ENCODE assay signal across 1 cellular context in the genomic region with DNA sequence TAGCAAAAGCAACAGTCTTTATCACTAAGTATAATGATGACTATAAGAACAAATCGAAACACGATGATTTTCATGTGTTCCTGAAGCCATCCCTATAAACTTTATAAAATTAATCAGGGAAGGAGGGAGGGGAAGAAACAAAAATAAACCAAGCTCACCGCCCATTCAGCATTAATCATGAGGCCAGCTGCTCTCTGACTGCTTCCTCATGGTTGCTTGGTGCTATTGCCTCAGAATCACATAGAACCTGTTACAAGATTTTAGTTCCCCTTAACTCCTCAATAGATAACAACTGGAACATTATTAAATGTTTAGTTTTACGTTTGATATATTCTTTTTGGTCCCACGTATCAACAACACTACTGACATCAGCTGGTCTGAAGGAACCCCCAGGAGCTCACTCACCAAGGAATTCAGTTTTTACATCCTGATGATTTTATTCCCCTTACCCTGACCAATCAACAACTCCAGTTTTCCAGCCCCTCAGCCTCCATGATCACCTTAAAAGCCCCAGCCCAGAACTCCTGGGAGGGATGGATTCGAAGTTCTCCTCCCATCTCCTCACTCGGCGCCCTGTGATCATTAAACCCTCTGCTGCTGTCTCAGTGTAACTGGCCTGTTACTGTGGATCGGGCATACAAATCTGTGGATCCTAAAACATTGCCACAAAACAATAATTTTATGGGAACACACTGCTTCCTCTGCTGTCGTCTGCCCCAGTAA.
TF ChIP-seq lines count a peak whose summit lies in the region.

No MANE protein-coding gene starts in this region.

TF ChIP-seq in GM23338, 12 proteins besides CTCF, POLR2A, EP300 and RAD21:
- TF ChIP-seq JUNB (IDR thresholded peaks at IDR 0.05; ENCODE audit: unreplicated experiment) (no peak), ZNF331 (CRISPR knock-in tag; IDR thresholded peaks at IDR 0.05; ENCODE audit: low read depth) (no peak), EZH2phosphoT487 (IDR thresholded peaks at IDR 0.05; ENCODE audit: unreplicated experiment) (no peak), NANOG (IDR thresholded peaks at IDR 0.05; ENCODE audit: borderline replicate concordance) (no peak), CREB1 (CRISPR knock-in tag; IDR thresholded peaks at IDR 0.05; ENCODE audit: low read depth) (no peak), REST (IDR thresholded peaks at IDR 0.05; ENCODE audit: unreplicated experiment) (no peak), ZNF114 (CRISPR knock-in tag; IDR thresholded peaks at IDR 0.05) (no peak), STAT1 (IDR thresholded peaks at IDR 0.05; ENCODE audit: unreplicated experiment) (no peak), EZH2 (IDR thresholded peaks at IDR 0.05; ENCODE audit: low read depth, unreplicated experiment) (no peak), ZNF462 (CRISPR knock-in tag; IDR thresholded peaks at IDR 0.05) (no peak), ETS1 (IDR thresholded peaks at IDR 0.05) (no peak), POLR2AphosphoS5 (IDR thresholded peaks at IDR 0.05; ENCODE audit: low read depth) (no peak)
